ENCODE assay signal across 1 cellular context in the genomic region with DNA sequence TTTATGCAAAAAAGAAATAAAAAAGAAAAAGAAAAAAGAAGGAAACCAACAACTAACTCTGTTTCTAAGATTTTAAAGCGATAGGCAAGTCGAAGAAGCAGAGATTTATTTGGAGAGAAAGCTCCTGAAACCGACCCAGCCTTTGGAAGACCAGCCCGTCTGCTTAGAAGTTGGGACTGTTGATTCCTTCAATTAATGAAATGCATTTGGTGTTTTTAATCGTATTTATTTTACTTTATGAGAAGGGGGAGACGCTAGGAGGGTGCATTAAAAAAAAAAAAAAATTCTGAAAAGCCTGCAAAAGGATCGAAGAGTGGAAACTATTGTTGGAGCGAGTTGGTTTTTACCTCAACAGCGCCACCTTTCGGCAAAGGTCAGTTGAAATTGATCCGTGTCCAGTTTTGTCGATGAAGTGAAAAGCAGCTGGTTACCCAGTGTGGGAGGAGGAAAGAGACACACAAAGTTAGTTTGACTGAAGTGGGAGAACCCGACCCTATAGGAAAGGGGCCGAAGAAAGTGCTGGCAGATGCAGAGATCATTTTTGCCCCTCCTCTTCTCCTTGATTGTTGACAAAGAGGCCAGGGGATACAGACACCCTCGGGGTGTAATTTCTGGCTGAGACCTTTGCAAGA.
TF ChIP-seq lines count a peak whose summit lies in the region.

No MANE protein-coding gene starts in this region.

TF ChIP-seq in HEK293, 187 proteins besides CTCF, POLR2A, EP300 and RAD21 (continued from another document):
- TF ChIP-seq ZNF133 (tag by site-specific recombination; IDR thresholded peaks at IDR 0.05) (no peak), FEZF1 (tag by site-specific recombination; IDR thresholded peaks at IDR 0.05) (no peak), ZNF292 (tag by site-specific recombination; IDR thresholded peaks at IDR 0.05; ENCODE audit: borderline replicate concordance, low read depth) (no peak), ZNF394 (tag by site-specific recombination; IDR thresholded peaks at IDR 0.05; ENCODE audit: borderline replicate concordance) (no peak), GFI1B (tag by site-specific recombination; IDR thresholded peaks at IDR 0.05) (no peak), ZNF423 (tag by site-specific recombination; IDR thresholded peaks at IDR 0.05) (no peak), ZNF626 (tag by site-specific recombination; IDR thresholded peaks at IDR 0.05) (no peak), ZNF621 (tag by site-specific recombination; IDR thresholded peaks at IDR 0.05) (no peak), SCRT2 (tag by site-specific recombination; IDR thresholded peaks at IDR 0.05) (no peak), TRIM28 (IDR thresholded peaks at IDR 0.05; ENCODE audit: borderline replicate concordance, low read length) (no peak; the same call in 1 of the 2 replicates), ZBTB7A (tag by site-specific recombination; IDR thresholded peaks at IDR 0.05; ENCODE audit: low read depth) (no peak), ZNF654 (tag by site-specific recombination; IDR thresholded peaks at IDR 0.05; ENCODE audit: low read depth) (peak; percentile 72), ZNF426 (tag by site-specific recombination; IDR thresholded peaks at IDR 0.05) (no peak), KLF9 (tag by site-specific recombination; IDR thresholded peaks at IDR 0.05; ENCODE audit: low read depth) (0 out of 2 replicates have a peak, but pooled peaks have one; percentile 1), BCL6B (tag by site-specific recombination; IDR thresholded peaks at IDR 0.05) (0 out of 2 replicates have a peak, but pooled peaks have one; percentile 5), ZNF571 (tag by site-specific recombination; IDR thresholded peaks at IDR 0.05) (no peak), ZNF585B (tag by site-specific recombination; IDR thresholded peaks at IDR 0.05) (no peak), ZNF311 (tag by site-specific recombination; IDR thresholded peaks at IDR 0.05; ENCODE audit: borderline replicate concordance) (no peak), ZBTB20 (tag by site-specific recombination; IDR thresholded peaks at IDR 0.05) (no peak), ZNF521 (tag by site-specific recombination; IDR thresholded peaks at IDR 0.05) (no peak), ZNF280D (tag by site-specific recombination; IDR thresholded peaks at IDR 0.05) (no peak), IKZF3 (tag by site-specific recombination; IDR thresholded peaks at IDR 0.05) (no peak), ZNF670 (tag by site-specific recombination; IDR thresholded peaks at IDR 0.05; ENCODE audit: low read depth) (no peak), ZNF239 (tag by site-specific recombination; IDR thresholded peaks at IDR 0.05) (no peak), REST (tag by site-specific recombination; IDR thresholded peaks at IDR 0.05) (no peak), ZNF660 (tag by site-specific recombination; IDR thresholded peaks at IDR 0.05) (peak; percentile 52; the same call in 1 of the 2 replicates), YY1 (tag by site-specific recombination; IDR thresholded peaks at IDR 0.05) (no peak), ZNF624 (tag by site-specific recombination; IDR thresholded peaks at IDR 0.05) (no peak), ZNF362 (tag by site-specific recombination; IDR thresholded peaks at IDR 0.05) (0 out of 2 replicates have a peak, but pooled peaks have one; percentile 22), ZNF433 (tag by site-specific recombination; IDR thresholded peaks at IDR 0.05; ENCODE audit: low read depth) (no peak), ZNF302 (tag by site-specific recombination; IDR thresholded peaks at IDR 0.05; ENCODE audit: low read depth) (no peak), ZNF19 (tag by site-specific recombination; IDR thresholded peaks at IDR 0.05; ENCODE audit: low read depth) (no peak), ZFHX2 (tag by site-specific recombination; conservative IDR thresholded peaks at IDR 0.05) (peak; percentile 35), EGR2 (tag by site-specific recombination; IDR thresholded peaks at IDR 0.05; ENCODE audit: low read depth) (no peak)
- TF ChIP-seq, protein P1, sequence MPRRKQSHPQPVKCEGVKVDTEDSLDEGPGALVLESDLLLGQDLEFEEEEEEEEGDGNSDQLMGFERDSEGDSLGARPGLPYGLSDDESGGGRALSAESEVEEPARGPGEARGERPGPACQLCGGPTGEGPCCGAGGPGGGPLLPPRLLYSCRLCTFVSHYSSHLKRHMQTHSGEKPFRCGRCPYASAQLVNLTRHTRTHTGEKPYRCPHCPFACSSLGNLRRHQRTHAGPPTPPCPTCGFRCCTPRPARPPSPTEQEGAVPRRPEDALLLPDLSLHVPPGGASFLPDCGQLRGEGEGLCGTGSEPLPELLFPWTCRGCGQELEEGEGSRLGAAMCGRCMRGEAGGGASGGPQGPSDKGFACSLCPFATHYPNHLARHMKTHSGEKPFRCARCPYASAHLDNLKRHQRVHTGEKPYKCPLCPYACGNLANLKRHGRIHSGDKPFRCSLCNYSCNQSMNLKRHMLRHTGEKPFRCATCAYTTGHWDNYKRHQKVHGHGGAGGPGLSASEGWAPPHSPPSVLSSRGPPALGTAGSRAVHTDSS (tag by site-specific recombination; IDR thresholded peaks at IDR 0.05), result 0 out of 2 replicates have a peak, but pooled peaks have one; percentile 7
- TF ChIP-seq, protein P2, sequence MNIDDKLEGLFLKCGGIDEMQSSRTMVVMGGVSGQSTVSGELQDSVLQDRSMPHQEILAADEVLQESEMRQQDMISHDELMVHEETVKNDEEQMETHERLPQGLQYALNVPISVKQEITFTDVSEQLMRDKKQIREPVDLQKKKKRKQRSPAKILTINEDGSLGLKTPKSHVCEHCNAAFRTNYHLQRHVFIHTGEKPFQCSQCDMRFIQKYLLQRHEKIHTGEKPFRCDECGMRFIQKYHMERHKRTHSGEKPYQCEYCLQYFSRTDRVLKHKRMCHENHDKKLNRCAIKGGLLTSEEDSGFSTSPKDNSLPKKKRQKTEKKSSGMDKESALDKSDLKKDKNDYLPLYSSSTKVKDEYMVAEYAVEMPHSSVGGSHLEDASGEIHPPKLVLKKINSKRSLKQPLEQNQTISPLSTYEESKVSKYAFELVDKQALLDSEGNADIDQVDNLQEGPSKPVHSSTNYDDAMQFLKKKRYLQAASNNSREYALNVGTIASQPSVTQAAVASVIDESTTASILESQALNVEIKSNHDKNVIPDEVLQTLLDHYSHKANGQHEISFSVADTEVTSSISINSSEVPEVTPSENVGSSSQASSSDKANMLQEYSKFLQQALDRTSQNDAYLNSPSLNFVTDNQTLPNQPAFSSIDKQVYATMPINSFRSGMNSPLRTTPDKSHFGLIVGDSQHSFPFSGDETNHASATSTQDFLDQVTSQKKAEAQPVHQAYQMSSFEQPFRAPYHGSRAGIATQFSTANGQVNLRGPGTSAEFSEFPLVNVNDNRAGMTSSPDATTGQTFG (tag by site-specific recombination; IDR thresholded peaks at IDR 0.05; ENCODE audit: borderline replicate concordance), result no peak
- TF ChIP-seq, protein P3, sequence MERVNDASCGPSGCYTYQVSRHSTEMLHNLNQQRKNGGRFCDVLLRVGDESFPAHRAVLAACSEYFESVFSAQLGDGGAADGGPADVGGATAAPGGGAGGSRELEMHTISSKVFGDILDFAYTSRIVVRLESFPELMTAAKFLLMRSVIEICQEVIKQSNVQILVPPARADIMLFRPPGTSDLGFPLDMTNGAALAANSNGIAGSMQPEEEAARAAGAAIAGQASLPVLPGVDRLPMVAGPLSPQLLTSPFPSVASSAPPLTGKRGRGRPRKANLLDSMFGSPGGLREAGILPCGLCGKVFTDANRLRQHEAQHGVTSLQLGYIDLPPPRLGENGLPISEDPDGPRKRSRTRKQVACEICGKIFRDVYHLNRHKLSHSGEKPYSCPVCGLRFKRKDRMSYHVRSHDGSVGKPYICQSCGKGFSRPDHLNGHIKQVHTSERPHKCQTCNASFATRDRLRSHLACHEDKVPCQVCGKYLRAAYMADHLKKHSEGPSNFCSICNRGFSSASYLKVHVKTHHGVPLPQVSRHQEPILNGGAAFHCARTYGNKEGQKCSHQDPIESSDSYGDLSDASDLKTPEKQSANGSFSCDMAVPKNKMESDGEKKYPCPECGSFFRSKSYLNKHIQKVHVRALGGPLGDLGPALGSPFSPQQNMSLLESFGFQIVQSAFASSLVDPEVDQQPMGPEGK (tag by site-specific recombination; IDR thresholded peaks at IDR 0.05), result no peak; the same call in 1 of the 2 replicates
TF ChIP-seq in HEK293: peak in this region for 11.
